In genomic region chr7:121505540-121506182, GRCh38 we compare ENCODE assay signal across 30 cellular contexts.
DNase-seq lines count a peak whose midpoint lies in the region; FAIRE-seq and TF ChIP-seq lines count a peak whose summit lies in the region.
"Had no signal": no experiment of that assay in that cellular context is flagged by ENCODE, and none has a peak within 500 bp of the region (broad histone marks: within the 10 kb centered on the region; RNA-seq: fewer than 3 reads in every experiment).

No MANE protein-coding gene starts in this region.

- BruUV-seq in endothelial cell of umbilical vein (replicated peaks; lab: Mats Ljungman, UMichigan): no TSS peak

- peaks cover 30% of the 10 kb centered on the region for H3K4me1 Mint-ChIP-seq in HFFc6 (ENCODE audit: low read depth)
- H3K4me1 Mint-ChIP-seq in osteocyte (ENCODE audit: unreplicated experiment): peaks cover 28% of the 10 kb centered on the region

- H2BK12ac ChIP-seq in neuronal stem cell (ENCODE audit: low read length): no peak overlapping the region

- H3K4me2 ChIP-seq in endothelial cell of umbilical vein (ENCODE audit: insufficient read depth, low read length) (no peak overlapping the region), neuronal stem cell (ENCODE audit: insufficient read depth, low read length, poor library complexity, severe bottlenecking) (no peak overlapping the region)

- dilution Hi-C loops in endothelial cell of umbilical vein (cut with MboI; ENCODE audit: extremely low pct_ligation_motif_present, low sequenced_read_pairs): no loop called here

- TF ChIP-seq POLR2A in endothelial cell of umbilical vein (IDR thresholded peaks at IDR 0.05; ENCODE audit: low read depth, low read length): no peak

- H3K79me2 ChIP-seq in endothelial cell of umbilical vein (ENCODE audit: control insufficient read depth, insufficient read depth, low read length): no peaks in the 10 kb centered on the region
- H3K79me2 ChIP-seq: parathyroid adenoma had no signal

- H3K9me3 ChIP-seq in SJSA1 (replicated peaks) (peaks cover 23% of the 10 kb centered on the region), endothelial cell of umbilical vein (replicated peaks; ENCODE audit: control insufficient read depth, insufficient read depth, low read length) (peaks cover 5% of the 10 kb centered on the region), neuronal stem cell (replicated peaks in 1 of 2; ENCODE audit: control insufficient read depth in 2 of 2, insufficient read depth in 1 of 2, low read depth in 1 of 2, low read length in 2 of 2) (peaks cover 13 to 44% of the 10 kb centered on the region in 2 donors)
- H3K9me3 ChIP-seq: testis had no signal

- CTCF ChIA-PET in endothelial cell of umbilical vein (lab: Charles Lee): no interaction called here

- H3K14ac ChIP-seq in neuronal stem cell (ENCODE audit: low read length): no peak overlapping the region

- H3K4me3 Mint-ChIP-seq in HFFc6 (no peak overlapping the region; the same call in 1 of the 2 replicates), osteocyte (ENCODE audit: unreplicated experiment) (no peak overlapping the region)
- H3K4me3 Mint-ChIP-seq: activated CD4-positive, alpha-beta T cell treated with anti-CD3 and anti-CD28 coated beads for 36 hours; activated CD8-positive, alpha-beta T cell treated with anti-CD3 and anti-CD28 coated beads, Interleukin-2, amount 10 ng/mL, durations not matched to agents 7 days and 5 days; activated naive CD8-positive, alpha-beta T cell treated with anti-CD3 and anti-CD28 coated beads, Interleukin-2, amount 50 U/mL, for 24 hours; natural killer cell treated with Interleukin-12 subunit alpha and Interleukin-12 subunit beta and Interleukin-15 and Interleukin-18, amount 100 ng/mL, for 72 hours had no signal

- H3K27ac Mint-ChIP-seq in HFFc6: peak overlapping the region; percentile 76
- H3K27ac Mint-ChIP-seq in osteocyte (ENCODE audit: unreplicated experiment): peak overlapping the region; percentile 84
- H3K27ac Mint-ChIP-seq: activated CD4-positive, alpha-beta T cell treated with anti-CD3 and anti-CD28 coated beads for 36 hours; activated CD8-positive, alpha-beta T cell treated with anti-CD3 and anti-CD28 coated beads, Interleukin-2, amount 10 ng/mL, durations not matched to agents 7 days and 5 days; activated naive CD8-positive, alpha-beta T cell treated with anti-CD3 and anti-CD28 coated beads, Interleukin-2, amount 50 U/mL, for 24 hours; natural killer cell treated with Interleukin-12 subunit alpha and Interleukin-12 subunit beta and Interleukin-15 and Interleukin-18, amount 100 ng/mL, for 72 hours had no signal

- H2AK5ac ChIP-seq in neuronal stem cell (ENCODE audit: low read depth, low read length): no peak overlapping the region

- no peak overlapping the region for H3K23ac ChIP-seq in neuronal stem cell (ENCODE audit: low read depth, low read length, poor library complexity)

- intact Hi-C loops in endothelial cell of umbilical vein (cut with micrococcal nuclease): loop anchor here (2.0 kb wide), 1 partner anchor 25 kb away; no protein-coding TSS in a partner anchor

- H3K4ac ChIP-seq in neuronal stem cell (ENCODE audit: low read length): no peak overlapping the region

- H4K20me1 ChIP-seq in endothelial cell of umbilical vein (replicated peaks; ENCODE audit: control insufficient read depth, extremely low read depth, insufficient read depth, low read length): no peaks in the 10 kb centered on the region

- H3K36me3 ChIP-seq in SJSA1: no peaks in the 10 kb centered on the region
- H3K36me3 ChIP-seq in endothelial cell of umbilical vein (ENCODE audit: control insufficient read depth in 2 of 2, extremely low read depth in 1 of 2, insufficient read depth in 2 of 2, low read length in 2 of 2): no peaks in the 10 kb centered on the region
- no peaks in the 10 kb centered on the region for H3K36me3 ChIP-seq in neuronal stem cell (replicated peaks in 1 of 2; ENCODE audit: control insufficient read depth in 2 of 2, insufficient read depth in 2 of 2, low read length in 2 of 2)
- H3K36me3 ChIP-seq: HAP-1, right atrium auricular region, uterus had no signal

- H3K27me3 ChIP-seq in SJSA1 (replicated peaks) (no peaks in the 10 kb centered on the region), endothelial cell of umbilical vein (ENCODE audit: control insufficient read depth in 2 of 2, insufficient read depth in 2 of 2, low read length in 2 of 2) (no peaks in the 10 kb centered on the region), neuronal stem cell (ENCODE audit: control insufficient read depth in 3 of 3, insufficient read depth in 3 of 3, low read depth in 1 of 3, low read length in 3 of 3) (no peaks in the 10 kb centered on the region)
- H3K27me3 ChIP-seq: right atrium auricular region, testis, uterus had no signal

- POLR2A ChIA-PET in endothelial cell of umbilical vein (lab: Charles Lee): no interaction called here

- no peaks in the 10 kb centered on the region for H3K9me1 ChIP-seq in endothelial cell of umbilical vein (replicated peaks; ENCODE audit: control insufficient read depth, extremely low read depth, insufficient read depth, low read length)

- H3K9ac ChIP-seq in endothelial cell of umbilical vein (replicated peaks; ENCODE audit: extremely low read depth, insufficient read depth, low read length) (no peak overlapping the region), neuronal stem cell (ENCODE audit: low read depth, low read length, poor library complexity) (no peak overlapping the region)
- H3K9ac ChIP-seq: parathyroid adenoma had no signal

- H3K4me3 ChIP-seq in SJSA1 (no peak overlapping the region), endothelial cell of umbilical vein (replicated peaks in 1 of 3; ENCODE audit: insufficient read depth in 1 of 3, low read depth in 1 of 3, low read length in 3 of 3) (no peak overlapping the region), neuronal stem cell (ENCODE audit: low read length in 2 of 2) (no peak overlapping the region)
- H3K4me3 ChIP-seq: HAP-1, right atrium auricular region, testis, uterus had no signal

- WGBS in neuronal stem cell (ENCODE audit: extremely low coverage in 2 of 2, insufficient read length in 2 of 2, insufficient replicate concordance in 1 of 2), 2 donors: no CpG with 5 or more reads among the region's 6 CpGs

- no peak overlapping the region for H2BK5ac ChIP-seq in neuronal stem cell (ENCODE audit: low read length)

- no peak overlapping the region for H2AFZ ChIP-seq in endothelial cell of umbilical vein (ENCODE audit: low read depth, low read length)
- no peak overlapping the region for H2AFZ ChIP-seq in neuronal stem cell (ENCODE audit: low read length)
- H2AFZ ChIP-seq: parathyroid adenoma had no signal

- H3K4me1 ChIP-seq in SJSA1 (replicated peaks): peaks cover 17% of the 10 kb centered on the region
- peaks cover 9% of the 10 kb centered on the region for H3K4me1 ChIP-seq in endothelial cell of umbilical vein (ENCODE audit: control insufficient read depth, extremely low read depth, insufficient read depth, low read length)
- H3K4me1 ChIP-seq in neuronal stem cell (ENCODE audit: control insufficient read depth in 2 of 2, insufficient read depth in 1 of 2, low read depth in 1 of 2, low read length in 2 of 2): no peaks in the 10 kb centered on the region
- H3K4me1 ChIP-seq: Caco-2, HAP-1, parathyroid adenoma, right atrium auricular region, testis, uterus had no signal

- peak overlapping the region; percentile 92 for H3K27ac ChIP-seq in SJSA1
- peak overlapping the region; percentile 86 for H3K27ac ChIP-seq in endothelial cell of umbilical vein (ENCODE audit: insufficient read depth, low read depth, low read length)
- H3K27ac ChIP-seq in neuronal stem cell (replicated peaks; ENCODE audit: low read length): no peak overlapping the region
- H3K27ac ChIP-seq: C4-2B, parathyroid adenoma, right atrium auricular region, RWPE1, testis had no signal

- H4K8ac ChIP-seq in neuronal stem cell (ENCODE audit: low read depth, low read length): no peak overlapping the region

- no peak overlapping the region for H2BK120ac ChIP-seq in neuronal stem cell (ENCODE audit: low read depth, low read length)

- DNase-seq in HFFc6 (no peak), SJSA1 (ENCODE audit: low read depth in 1 of 2, low spot score in 2 of 2) (no peak), endothelial cell of umbilical vein (ENCODE audit: low read depth, low spot score) (no peak), osteocyte (ENCODE audit: extremely low spot score, unreplicated experiment) (no peak), neuronal stem cell (ENCODE audit: low spot score) (no peak), NOMO-1 treated with DMSO at 0.1 percent for 48 hours (lab: John Stamatoyannopoulos, UW; ENCODE audit: unreplicated experiment) (no peak), putamen (ENCODE audit: low spot score) (no peak), C1 segment of cervical spinal cord (lab: John Stamatoyannopoulos, UW) (no peak)
- DNase-seq: activated CD4-positive, alpha-beta T cell treated with anti-CD3 and anti-CD28 coated beads for 36 hours; activated CD8-positive, alpha-beta T cell treated with anti-CD3 and anti-CD28 coated beads, Interleukin-2, amount 10 ng/mL, durations not matched to agents 7 days and 5 days; activated naive CD8-positive, alpha-beta T cell treated with anti-CD3 and anti-CD28 coated beads, Interleukin-2, amount 50 U/mL, for 24 hours; Caco-2; DMS79 treated with DMSO at 0.1 percent for 48 hours; GF-D8; NCI-H1048; NCI-H1694; NCI-H526 treated with DMSO at 0.1 percent for 48 hours; stimulated activated CD4-positive, alpha-beta T cell treated with anti-CD3 and anti-CD28 coated beads, Interleukin-4, amount 100 ng/mL, for 24 hours; stimulated activated naive CD4-positive, alpha-beta T cell; testis; uterus had no signal

- no peak for FAIRE-seq in endothelial cell of umbilical vein (lab: Jason Lieb, UNC)
- FAIRE-seq: endometrium, GM19239, islet of Langerhans had no signal

- peaks cover 41% of the 10 kb centered on the region for H3K9me3 Mint-ChIP-seq in HFFc6
- peaks cover 20% of the 10 kb centered on the region for H3K9me3 Mint-ChIP-seq in osteocyte (ENCODE audit: unreplicated experiment)

- TF ChIP-seq CTCF in HFFc6 (IDR thresholded peaks at IDR 0.05) (no peak), endothelial cell of umbilical vein (IDR thresholded peaks at IDR 0.05; ENCODE audit: extremely low read depth in 1 of 2, insufficient read depth in 1 of 2, low read depth in 1 of 2, low read length in 2 of 2) (no peak), osteocyte (IDR thresholded peaks at IDR 0.05) (no peak)

- H3K27me3 Mint-ChIP-seq in HFFc6 (ENCODE audit: insufficient read depth): peaks cover 4% of the 10 kb centered on the region; the same call in 1 of the 2 replicates
- no peaks in the 10 kb centered on the region for H3K27me3 Mint-ChIP-seq in osteocyte (ENCODE audit: unreplicated experiment)
- H3K27me3 Mint-ChIP-seq: natural killer cell treated with Interleukin-12 subunit alpha and Interleukin-12 subunit beta and Interleukin-15 and Interleukin-18, amount 100 ng/mL, for 72 hours had no signal

- no peak overlapping the region for H2BK15ac ChIP-seq in neuronal stem cell (ENCODE audit: low read length)

- H3K18ac ChIP-seq in neuronal stem cell (ENCODE audit: low read length): no peak overlapping the region

- H4K91ac ChIP-seq in neuronal stem cell (ENCODE audit: low read depth, low read length, poor library complexity): no peak overlapping the region

- H3K36me3 Mint-ChIP-seq in HFFc6 (ENCODE audit: low read depth) (peaks cover 40% of the 10 kb centered on the region), osteocyte (ENCODE audit: unreplicated experiment) (peaks cover 3% of the 10 kb centered on the region)

- H3K79me1 ChIP-seq in neuronal stem cell (ENCODE audit: low read depth, low read length): no peaks in the 10 kb centered on the region
